17 cellular contexts compared by ENCODE assay signal in the genomic region with DNA sequence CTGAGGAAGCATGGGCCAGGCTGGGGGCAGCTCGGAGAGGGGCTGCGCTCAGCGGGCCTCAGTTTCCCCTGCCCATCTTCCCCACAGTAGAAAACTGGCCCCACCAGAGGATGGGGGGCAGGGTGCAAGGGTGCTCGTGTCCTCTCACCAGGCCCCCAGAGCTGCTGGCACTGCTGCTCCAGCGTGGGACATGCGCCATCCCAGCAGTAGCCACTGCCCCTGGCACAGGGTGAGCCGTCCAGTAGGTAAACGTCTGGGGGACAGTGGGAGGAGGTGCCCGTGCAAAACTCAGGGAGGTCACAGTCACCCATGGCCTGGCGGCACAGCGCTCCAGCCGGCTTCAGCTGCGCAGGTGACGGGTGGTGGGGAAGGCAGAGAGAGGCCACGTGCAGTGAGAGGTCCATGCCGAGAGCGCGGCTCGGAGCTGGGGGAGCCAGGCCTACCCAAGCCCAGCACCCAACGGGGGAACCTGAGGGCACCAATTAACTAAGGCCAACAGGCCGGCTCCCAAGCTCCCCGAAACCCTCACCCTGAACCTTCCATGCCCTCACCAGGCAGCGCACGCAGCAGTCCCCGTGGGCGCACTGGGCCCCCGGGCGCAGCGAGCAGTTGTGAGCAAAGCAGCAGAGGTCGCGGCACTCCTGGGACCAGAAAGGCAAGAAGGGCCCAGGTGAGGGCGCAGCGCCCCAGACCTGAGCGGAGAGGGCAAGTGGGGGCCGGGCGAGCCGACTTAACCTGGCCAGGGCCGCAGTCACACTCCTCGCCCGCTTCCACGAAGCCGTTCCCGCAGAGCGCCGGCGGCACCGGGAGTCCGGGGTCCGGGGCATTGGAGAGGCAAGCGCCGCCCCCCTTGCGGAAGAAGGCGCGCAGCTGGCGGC. TPM values are rescaled to one million over a fixed set of nuclear protein-coding genes. Genes with fewer than 3 reads are reported as not detected.
A peak's percentile ranks its signal among the peaks of the same experiment; 100 is the strongest.
DNase-seq lines count a peak whose midpoint lies in the region; ATAC-seq and TF ChIP-seq lines count a peak whose summit lies in the region.
"Had no signal": no experiment of that assay in that cellular context is flagged by ENCODE, and none has a peak within 500 bp of the region (broad histone marks: within the 10 kb centered on the region; RNA-seq: fewer than 3 reads in every experiment).

No MANE protein-coding gene starts in this region.

- H3K27me3 ChIP-seq in heart left ventricle (peaks cover 8 to 52% (median 36%) of the 10 kb centered on the region in 9 donors), RWPE2 (ENCODE audit: insufficient read depth, poor library complexity, severe bottlenecking) (peaks cover 53% of the 10 kb centered on the region), suprapubic skin (peaks cover 59% of the 10 kb centered on the region)
- H3K27me3 ChIP-seq in CD4-positive, alpha-beta memory T cell (ENCODE audit: insufficient read depth, low read length), result peaks cover 18% of the 10 kb centered on the region
- H3K27me3 ChIP-seq: ascending aorta had no signal

- ATAC-seq in heart left ventricle (no peak), Right ventricle myocardium superior (ENCODE audit: poor library complexity) (no peak), RWPE2 (ENCODE audit: low read depth) (no peak), GM18498 (IDR thresholded peaks at IDR 0.05; ENCODE audit: unreplicated experiment) (no peak)
- ATAC-seq in naive thymus-derived CD8-positive, alpha-beta T cell, result no peak

- no peak for TF ChIP-seq EP300 in suprapubic skin (IDR thresholded peaks at IDR 0.05)

- peaks cover 0 to 2% (median 0%) of the 10 kb centered on the region in 8 donors for H3K9me3 Mint-ChIP-seq in CD4-positive, alpha-beta memory T cell
- H3K9me3 Mint-ChIP-seq in naive thymus-derived CD8-positive, alpha-beta T cell, result no peaks in the 10 kb centered on the region

- H3K4me1 Mint-ChIP-seq in CD4-positive, alpha-beta memory T cell, result peaks cover 5 to 22% (median 11%) of the 10 kb centered on the region in 4 donors
- peaks cover 0 to 13% (median 6%) of the 10 kb centered on the region in 4 donors for H3K4me1 Mint-ChIP-seq in naive thymus-derived CD8-positive, alpha-beta T cell

- H3K4me1 ChIP-seq in heart left ventricle, result peaks cover 0 to 24% (median 9%) of the 10 kb centered on the region in 12 donors
- no peaks in the 10 kb centered on the region for H3K4me1 ChIP-seq in RWPE2 (ENCODE audit: insufficient read depth, poor library complexity, severe bottlenecking)
- peaks cover 19% of the 10 kb centered on the region for H3K4me1 ChIP-seq in suprapubic skin
- H3K4me1 ChIP-seq in CD4-positive, alpha-beta memory T cell (ENCODE audit: insufficient read depth, low read length), result peaks cover 3% of the 10 kb centered on the region

- WGBS in heart left ventricle, 4 donors, result 32 to 39% (median 37%) methylated on average over 37 to 55 of the region's 55 CpGs
- 40% methylated on average over 53 of the region's 55 CpGs for WGBS in suprapubic skin

- CTCF ChIA-PET in CD4-positive, alpha-beta memory T cell (lab: Charles Lee; ENCODE audit: partially characterized antibody), result no interaction called here

- peaks cover 30 to 38% of the 10 kb centered on the region in 2 donors for H3K27me3 Mint-ChIP-seq in CD4-positive, alpha-beta memory T cell
- H3K27me3 Mint-ChIP-seq in naive thymus-derived CD8-positive, alpha-beta T cell, result peaks cover 22 to 87% (median 45%) of the 10 kb centered on the region in 5 donors

- no peaks in the 10 kb centered on the region for H3K36me3 Mint-ChIP-seq in CD4-positive, alpha-beta memory T cell
- H3K36me3 Mint-ChIP-seq in naive thymus-derived CD8-positive, alpha-beta T cell, result no peaks in the 10 kb centered on the region

- no peaks in the 10 kb centered on the region for H3K9me3 ChIP-seq in heart left ventricle
- no peaks in the 10 kb centered on the region for H3K9me3 ChIP-seq in RWPE2 (ENCODE audit: severe bottlenecking)
- H3K9me3 ChIP-seq in suprapubic skin, result no peaks in the 10 kb centered on the region
- no peaks in the 10 kb centered on the region for H3K9me3 ChIP-seq in CD4-positive, alpha-beta memory T cell (ENCODE audit: control insufficient read depth in 1 of 2, low read length in 2 of 2)
- H3K9me3 ChIP-seq: ascending aorta had no signal

- POLR2A ChIA-PET in CD4-positive, alpha-beta memory T cell (lab: Charles Lee; ENCODE audit: partially characterized antibody), result no interaction called here
- POLR2A ChIA-PET in naive thymus-derived CD8-positive, alpha-beta T cell (lab: Charles Lee), result no interaction called here

- peak overlapping the region in 1 of 8 donors; percentile 41 for H3K4me3 Mint-ChIP-seq in CD4-positive, alpha-beta memory T cell
- H3K4me3 Mint-ChIP-seq in naive thymus-derived CD8-positive, alpha-beta T cell, result peak overlapping the region in 1 of 10 donors; percentile 25

- TF ChIP-seq CTCF in heart left ventricle (IDR thresholded peaks at IDR 0.05) (no peak), RWPE2 (IDR thresholded peaks at IDR 0.05; ENCODE audit: poor library complexity, severe bottlenecking) (no peak), suprapubic skin (IDR thresholded peaks at IDR 0.05) (no peak)

- DNase-seq in heart left ventricle (peak in 1 of 5 donors; percentile 60), Right ventricle myocardium superior (no peak), RWPE2 (ENCODE audit: low spot score) (peak; percentile 61), iPS-NIHi11 (ENCODE audit: low spot score) (peak; percentile 41), suprapubic skin (ENCODE audit: low spot score in 2 of 2) (no peak)
- DNase-seq in CD4-positive, alpha-beta memory T cell, result no peak
- no peak for DNase-seq in naive thymus-derived CD8-positive, alpha-beta T cell
- DNase-seq: activated gamma-delta T cell, dermis blood vessel endothelial cell, KG1, NCI-H1436 treated with DMSO at 0.1 percent for 48 hours, small intestine had no signal

- H3K27ac Mint-ChIP-seq in CD4-positive, alpha-beta memory T cell, result no peak overlapping the region
- H3K27ac Mint-ChIP-seq in naive thymus-derived CD8-positive, alpha-beta T cell, result peak overlapping the region in 1 of 10 donors; percentile 24

- H3K27ac ChIP-seq in heart left ventricle, result no peak overlapping the region
- no peak overlapping the region for H3K27ac ChIP-seq in RWPE2 (ENCODE audit: poor library complexity, severe bottlenecking)
- H3K27ac ChIP-seq in suprapubic skin, result no peak overlapping the region
- H3K27ac ChIP-seq in CD4-positive, alpha-beta memory T cell (ENCODE audit: low read depth, low read length), result no peak overlapping the region
- H3K27ac ChIP-seq: ascending aorta had no signal

- H3K4me3 ChIP-seq in heart left ventricle (peak overlapping the region in 8 of 12 donors; percentile 2 to 36 (median 18)), RWPE2 (ENCODE audit: severe bottlenecking) (no peak overlapping the region), suprapubic skin (peak overlapping the region; percentile 30)
- no peak overlapping the region for H3K4me3 ChIP-seq in CD4-positive, alpha-beta memory T cell (ENCODE audit: low read length in 2 of 2)
- H3K4me3 ChIP-seq: ascending aorta had no signal

- H3K36me3 ChIP-seq in heart left ventricle, result peaks cover 0 to 3% (median 0%) of the 10 kb centered on the region in 9 donors
- no peaks in the 10 kb centered on the region for H3K36me3 ChIP-seq in RWPE2 (ENCODE audit: low read depth)
- H3K36me3 ChIP-seq in suprapubic skin, result peaks cover 17% of the 10 kb centered on the region
- no peaks in the 10 kb centered on the region for H3K36me3 ChIP-seq in CD4-positive, alpha-beta memory T cell (ENCODE audit: insufficient read depth, low read length)

- TF ChIP-seq POLR2A in heart left ventricle (IDR thresholded peaks at IDR 0.05) (no peak), suprapubic skin (IDR thresholded peaks at IDR 0.05) (no peak)

- intact Hi-C loops in heart left ventricle (cut with DNase I), result loop anchor here in 3 of 10 donors (10.0 kb wide), 3 partner anchors 103 to 423 kb away; no protein-coding TSS in a partner anchor
- intact Hi-C loops in Right ventricle myocardium superior (cut with DNase I), result loop anchor here (10.0 kb wide), 2 partner anchors 83 to 403 kb away; no protein-coding TSS in a partner anchor
- intact Hi-C loops in CD4-positive, alpha-beta memory T cell (cut with micrococcal nuclease), result no loop called here

RNA-seq across cellular contexts. Expression of a gene that starts 9.0 kb away (rescaled TPM):
- total RNA-seq in heart left ventricle (not detected), Right ventricle myocardium superior (not detected), suprapubic skin (not detected)
- polyA plus RNA-seq in heart left ventricle, result not detected
- total RNA-seq in CD4-positive, alpha-beta memory T cell, result not detected
- not detected for polyA plus RNA-seq in CD4-positive, alpha-beta memory T cell
- total RNA-seq in naive thymus-derived CD8-positive, alpha-beta T cell, result not detected
- not detected for polyA plus RNA-seq in naive thymus-derived CD8-positive, alpha-beta T cell
- total RNA-seq: ascending aorta, dermis blood vessel endothelial cell, H4, osteocyte, subcutaneous adipose tissue had no signal
- polyA plus RNA-seq: small intestine had no signal

RNA-seq across cellular contexts. Expression of a gene that starts 9.6 kb away (rescaled TPM):
- total RNA-seq in heart left ventricle (10 to 100 TPM in 2 of 9 donors, 1 to 10 TPM in 7; 2.3 to 10.7 (median 3.5) TPM), Right ventricle myocardium superior (12.6 TPM), suprapubic skin (10 to 100 TPM in 3 of 4 donors, 1 to 10 TPM in 1; 6.3 to 24.3 (median 13.4) TPM)
- 10 to 100 TPM in 1 of 2 donors, 1 to 10 TPM in 1; 3.2 to 21.2 TPM for polyA plus RNA-seq in heart left ventricle
- not detected for total RNA-seq in CD4-positive, alpha-beta memory T cell
- polyA plus RNA-seq in CD4-positive, alpha-beta memory T cell, result not detected
- not detected for total RNA-seq in naive thymus-derived CD8-positive, alpha-beta T cell
- not detected for polyA plus RNA-seq in naive thymus-derived CD8-positive, alpha-beta T cell
- total RNA-seq: H4 had no signal

RNA-seq across cellular contexts. Expression of a gene that starts 40.2 kb away (rescaled TPM):
- 10 to 100 TPM in 2 of 9 donors, 1 to 10 TPM in 7; 1.5 to 51.9 (median 5.7) TPM for total RNA-seq in heart left ventricle
- polyA plus RNA-seq in heart left ventricle, result 1 to 10 TPM; 1.9 to 6.1 TPM
- 9.6 TPM for total RNA-seq in Right ventricle myocardium superior
- total RNA-seq in suprapubic skin, result 1 to 10 TPM in 2 of 4 donors, under 1 TPM in 2; 0.60 to 3.5 (median 1.1) TPM
- under 1 TPM; 0.30 to 0.32 TPM for total RNA-seq in CD4-positive, alpha-beta memory T cell
- polyA plus RNA-seq in CD4-positive, alpha-beta memory T cell, result not detected
- total RNA-seq in naive thymus-derived CD8-positive, alpha-beta T cell, result under 1 TPM; 0.22 to 0.62 TPM
- polyA plus RNA-seq in naive thymus-derived CD8-positive, alpha-beta T cell, result not detected
- total RNA-seq: dermis blood vessel endothelial cell, H4 had no signal

Comparison
In these comparisons a context has a peak if more than half of its experiments do, and no peak if none do; other contexts are left out.
1. DNase-seq: peak in RWPE2 (single experiment) and iPS-NIHi11 (single experiment); none in Right ventricle myocardium superior (single experiment), suprapubic skin (0 of 2), CD4-positive, alpha-beta memory T cell (0 of 5) and naive thymus-derived CD8-positive, alpha-beta T cell (0 of 10).
2. H3K4me3 ChIP-seq: peak in heart left ventricle (8 of 12) and suprapubic skin (single experiment); none in RWPE2 (single experiment) and CD4-positive, alpha-beta memory T cell (0 of 2).